ENCODE assay signal across 14 cellular contexts in the genomic region with DNA sequence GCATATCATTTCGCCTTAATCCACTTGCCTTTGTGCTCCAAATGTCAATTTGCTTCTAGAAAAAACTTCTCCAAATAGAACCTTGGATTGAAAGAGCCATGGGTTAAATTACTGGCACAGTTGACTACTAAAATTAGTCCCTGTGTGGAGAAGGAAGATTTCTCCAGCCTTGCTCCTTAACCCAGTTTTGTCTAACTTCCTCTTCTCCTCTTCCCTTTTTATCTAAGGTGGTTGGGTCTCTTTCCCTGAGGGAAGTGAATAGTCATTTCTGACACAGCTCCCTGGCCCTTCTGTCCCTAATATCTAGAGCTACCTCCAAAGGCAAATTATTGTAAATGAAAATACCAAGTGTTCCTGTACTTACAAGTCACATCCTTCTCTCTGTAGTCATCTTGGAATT.
DNase-seq lines count a peak whose midpoint lies in the region; ATAC-seq and TF ChIP-seq lines count a peak whose summit lies in the region.
"Had no signal": no experiment of that assay in that cellular context is flagged by ENCODE, and none has a peak within 500 bp of the region (broad histone marks: within the 10 kb centered on the region; RNA-seq: fewer than 3 reads in every experiment).

No MANE protein-coding gene starts in this region.

- peaks cover 0 to 3% (median 0%) of the 10 kb centered on the region in 12 donors for H3K9me3 ChIP-seq in heart left ventricle
- no peaks in the 10 kb centered on the region for H3K9me3 ChIP-seq in transverse colon

- TF ChIP-seq EP300 in transverse colon (IDR thresholded peaks at IDR 0.05; ENCODE audit: low read depth): no peak

- no peaks in the 10 kb centered on the region for H3K36me3 ChIP-seq in heart left ventricle
- no peaks in the 10 kb centered on the region for H3K36me3 ChIP-seq in transverse colon

- 76 to 94% (median 87%) methylated on average over 1 of the region's 1 CpG for WGBS in heart left ventricle, 4 donors
- WGBS in transverse colon (ENCODE audit: low coverage in 1 of 2), 2 donors: 92 to 95% methylated on average over 1 of the region's 1 CpG

- H3K4me3 ChIP-seq in heart left ventricle (no peak overlapping the region), transverse colon (no peak overlapping the region)
- H3K4me3 ChIP-seq: smooth muscle cell had no signal

- peak overlapping the region in 10 of 12 donors; percentile 28 to 80 (median 72) for H3K27ac ChIP-seq in heart left ventricle
- H3K27ac ChIP-seq in VCaP: peak overlapping the region; percentile 67
- peak overlapping the region in 3 of 4 donors; percentile 28 to 32 (median 28) for H3K27ac ChIP-seq in transverse colon

- TF ChIP-seq POLR2A in heart left ventricle (IDR thresholded peaks at IDR 0.05) (no peak), transverse colon (IDR thresholded peaks at IDR 0.05) (no peak)

- H3K27me3 ChIP-seq in heart left ventricle (no peaks in the 10 kb centered on the region), transverse colon (no peaks in the 10 kb centered on the region)

- TF ChIP-seq CTCF in heart left ventricle (IDR thresholded peaks at IDR 0.05) (no peak), VCaP (conservative IDR thresholded peaks at IDR 0.05) (no peak), transverse colon (IDR thresholded peaks at IDR 0.05) (no peak)

- DNase-seq in heart left ventricle: no peak
- DNase-seq in Right ventricle myocardium inferior (ENCODE audit: missing footprints): no peak
- DNase-seq in midbrain (lab: John Stamatoyannopoulos, UW): peak; percentile 10
- no peak for DNase-seq in transverse colon
- DNase-seq in D341Med (ENCODE audit: low spot score): no peak
- DNase-seq in germinal center (ENCODE audit: low spot score): no peak
- DNase-seq: ACHN; caudate nucleus; kidney; naive thymus-derived CD4-positive, alpha-beta T cell had no signal

- peak in 1 of 4 donors; percentile 14 for ATAC-seq in heart left ventricle
- ATAC-seq in Right ventricle myocardium inferior: no peak
- no peak for ATAC-seq in HG03108 (IDR thresholded peaks at IDR 0.05; ENCODE audit: unreplicated experiment)
- ATAC-seq: activated naive CD4-positive, alpha-beta T cell treated with anti-CD3 and anti-CD28 coated beads, Interleukin-2, amount 50 U/mL, for 72 hours; naive thymus-derived CD4-positive, alpha-beta T cell had no signal

- H3K4me1 ChIP-seq in heart left ventricle (peaks cover 0 to 54% (median 33%) of the 10 kb centered on the region in 12 donors), transverse colon (peaks cover 5 to 36% (median 17%) of the 10 kb centered on the region in 4 donors)

- intact Hi-C loops in heart left ventricle (cut with DNase I): loop anchor here in 1 of 10 donors (10.0 kb wide), 2 partner anchors 530 to 600 kb away; a partner anchor contains a TSS
- intact Hi-C loops in Right ventricle myocardium inferior (cut with DNase I): loop anchor here (10.0 kb wide), 3 partner anchors 360 to 600 kb away; no protein-coding TSS in a partner anchor
- intact Hi-C loops in transverse colon (cut with DNase I; ENCODE audit: low total_unique reads): no loop called here

- in situ Hi-C loops in transverse colon (cut with MboI; ENCODE audit: low pct_ligation_motif_present in 1 of 4, low pct_unique_long_range_greater_than_20kb in 1 of 4, low sequenced_read_pairs in 3 of 4): no loop called here
